In the genomic region with DNA sequence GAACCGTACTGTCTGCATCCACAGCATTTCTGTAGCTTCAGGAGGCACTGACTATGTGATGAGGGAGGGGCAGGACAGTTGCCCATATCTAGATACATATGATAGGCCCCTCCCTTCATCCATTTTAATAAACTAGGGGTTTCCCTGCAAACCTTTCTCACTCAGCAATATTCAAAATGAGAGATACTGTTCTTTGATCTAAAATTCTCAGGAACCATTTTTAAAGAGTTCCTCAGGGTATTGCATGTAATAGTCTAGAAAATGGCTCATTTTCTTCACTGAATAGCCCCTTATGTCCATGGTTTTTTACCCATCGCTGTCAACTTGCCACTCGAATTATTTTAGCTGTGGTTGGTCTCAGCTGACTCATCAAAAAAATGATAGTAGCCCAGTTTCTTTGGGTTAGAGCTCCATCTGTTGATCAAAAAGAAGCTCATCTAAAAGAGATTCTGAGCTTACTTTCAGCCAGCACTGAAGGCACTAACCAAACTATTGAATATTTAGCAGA, we compare ENCODE assay signal across 8 cellular contexts. TPM values are rescaled to one million over a fixed set of nuclear protein-coding genes. Genes with fewer than 3 reads are reported as not detected.
DNase-seq lines count a peak whose midpoint lies in the region; ATAC-seq and TF ChIP-seq lines count a peak whose summit lies in the region.

No MANE protein-coding gene starts in this region.

- H3K4me3 ChIP-seq in retinal pigment epithelial cell (ENCODE audit: low read length) = no peak overlapping the region

- DNase-seq in AG20443 (ENCODE audit: low spot score) (peak; percentile 70), NCI-H2196 treated with DMSO at 0.1 percent for 48 hours (lab: John Stamatoyannopoulos, UW; ENCODE audit: unreplicated experiment) (peak; percentile 9), foreskin melanocyte (peak; percentile 62), retinal pigment epithelial cell (ENCODE audit: low read depth) (no peak), amniotic stem cell (lab: John Stamatoyannopoulos, UW) (no peak)
- peak; percentile 41 for DNase-seq in activated CD4-positive, alpha-beta memory T cell treated with anti-CD3 and anti-CD28 coated beads for 36 hours

- peak; percentile 40 for TF ChIP-seq CTCF in GM12874 (IDR thresholded peaks at IDR 0.05; ENCODE audit: insufficient read depth, low read depth, low read length)
- TF ChIP-seq CTCF in retinal pigment epithelial cell (conservative IDR thresholded peaks at IDR 0.05; ENCODE audit: low read depth, low read length) = peak; percentile 52

- POLR2A ChIA-PET in activated CD4-positive, alpha-beta memory T cell treated with anti-CD3 and anti-CD28 coated beads for 36 hours (lab: Charles Lee) = interaction anchor here (1.3 kb wide), 1 partner anchor 188 kb away, joined by 3 read pairs; no protein-coding TSS in a partner anchor

- peak overlapping the region; percentile 88 for H3K27ac Mint-ChIP-seq in activated CD4-positive, alpha-beta memory T cell treated with anti-CD3 and anti-CD28 coated beads for 36 hours

- H3K27me3 Mint-ChIP-seq in activated CD4-positive, alpha-beta memory T cell treated with anti-CD3 and anti-CD28 coated beads for 36 hours = no peaks in the 10 kb centered on the region

- H3K4me1 Mint-ChIP-seq in activated CD4-positive, alpha-beta memory T cell treated with anti-CD3 and anti-CD28 coated beads for 36 hours (ENCODE audit: low read depth) = peaks cover 14% of the 10 kb centered on the region

- peak overlapping the region; percentile 20 for H3K4me3 Mint-ChIP-seq in activated CD4-positive, alpha-beta memory T cell treated with anti-CD3 and anti-CD28 coated beads for 36 hours

- no peaks in the 10 kb centered on the region for H3K36me3 Mint-ChIP-seq in activated CD4-positive, alpha-beta memory T cell treated with anti-CD3 and anti-CD28 coated beads for 36 hours

- CTCF ChIA-PET in activated CD4-positive, alpha-beta memory T cell treated with anti-CD3 and anti-CD28 coated beads for 36 hours (lab: Charles Lee) = interaction anchor here (0.6 to 2.5 kb wide), 40 partner anchors 9 to 855 kb away, joined by 3 to 27 read pairs (median 4); a partner anchor contains a TSS

- intact Hi-C loops in activated CD4-positive, alpha-beta memory T cell treated with anti-CD3 and anti-CD28 coated beads for 36 hours (cut with micrococcal nuclease) = loop anchor here (1.0 to 2.0 kb wide), 2 partner anchors 42 to 216 kb away; a partner anchor contains a TSS

- no peak for ATAC-seq in HG03571 (IDR thresholded peaks at IDR 0.05; ENCODE audit: unreplicated experiment)

- no peaks in the 10 kb centered on the region for H3K9me3 Mint-ChIP-seq in activated CD4-positive, alpha-beta memory T cell treated with anti-CD3 and anti-CD28 coated beads for 36 hours

RNA-seq across cellular contexts. Expression of a gene that starts 37.0 kb away (rescaled TPM):
- not detected for total RNA-seq in activated CD4-positive, alpha-beta memory T cell treated with anti-CD3 and anti-CD28 coated beads for 36 hours

RNA-seq across cellular contexts. Expression of a gene that starts 42.0 kb away (rescaled TPM):
- 10 to 100 TPM; 19.4 to 20.1 TPM for total RNA-seq in activated CD4-positive, alpha-beta memory T cell treated with anti-CD3 and anti-CD28 coated beads for 36 hours

RNA-seq across cellular contexts. Expression of a gene that starts 42.5 kb away (rescaled TPM):
- total RNA-seq in activated CD4-positive, alpha-beta memory T cell treated with anti-CD3 and anti-CD28 coated beads for 36 hours = 100 to 1,000 TPM; 240 to 263 TPM

RNA-seq across cellular contexts. Expression of a gene that starts 52.3 kb away (rescaled TPM):
- total RNA-seq in activated CD4-positive, alpha-beta memory T cell treated with anti-CD3 and anti-CD28 coated beads for 36 hours = 10 to 100 TPM; 96.9 to 99.4 TPM

Comparison
In these comparisons a context has a peak if more than half of its experiments do, and no peak if none do; other contexts are left out.
1. DNase-seq: peak in AG20443 (single experiment), NCI-H2196 treated with DMSO at 0.1 percent for 48 hours (single experiment), activated CD4-positive, alpha-beta memory T cell treated with anti-CD3 and anti-CD28 coated beads for 36 hours (single experiment) and foreskin melanocyte (single experiment); none in retinal pigment epithelial cell (single experiment) and amniotic stem cell (single experiment).